17 cellular contexts compared by ENCODE assay signal in the genomic region with DNA sequence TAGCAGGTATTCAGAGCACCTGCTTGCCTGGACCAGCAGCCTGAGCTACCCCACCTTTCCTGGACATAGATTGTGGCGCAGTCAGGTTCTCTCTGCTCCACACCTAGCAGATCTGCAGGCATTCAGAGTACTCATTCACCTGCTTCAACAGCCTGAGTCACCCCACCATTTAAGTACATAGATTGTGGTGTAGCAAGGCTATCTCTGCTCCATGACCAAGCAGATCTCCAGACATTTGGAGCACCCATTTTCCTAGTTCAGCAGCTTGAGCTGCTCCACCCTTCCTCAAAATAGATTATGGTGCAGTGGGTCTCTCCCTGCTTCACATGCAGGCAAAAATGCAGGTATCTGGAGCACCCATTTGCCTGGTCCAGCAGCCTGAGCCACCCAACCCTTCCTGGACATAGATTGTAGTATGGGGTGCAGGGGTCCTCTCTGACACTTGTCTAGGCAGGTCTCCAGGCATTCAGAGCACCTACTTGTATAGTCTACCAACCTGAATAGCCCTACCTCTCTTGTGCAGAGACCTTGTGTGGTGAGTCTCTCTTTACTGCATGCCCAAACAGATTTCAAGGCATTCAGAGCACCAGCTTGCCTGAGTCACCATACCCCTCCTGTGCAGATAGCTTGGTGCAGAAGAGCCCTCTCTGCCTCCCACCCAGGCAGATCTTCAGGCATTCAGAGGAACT.
DNase-seq lines count a peak whose midpoint lies in the region; ATAC-seq, FAIRE-seq and TF ChIP-seq lines count a peak whose summit lies in the region.
"Had no signal": no experiment of that assay in that cellular context is flagged by ENCODE, and none has a peak within 500 bp of the region (broad histone marks: within the 10 kb centered on the region; RNA-seq: fewer than 3 reads in every experiment).

No MANE protein-coding gene starts in this region.

- CTCF ChIA-PET in mammary epithelial cell (lab: Charles Lee; ENCODE audit: low non-redundant PET) (no interaction called here), MCF 10A (lab: Yijun Ruan, JAX) (interaction anchor here (0.8 to 1.2 kb wide), 3 partner anchors 19 to 468 kb away, joined by 3 to 4 read pairs (median 3); no protein-coding TSS in a partner anchor)

- ATAC-seq in foreskin keratinocyte (peak; percentile 94), HG02759 (IDR thresholded peaks at IDR 0.05; ENCODE audit: unreplicated experiment) (no peak)

- no TSS peak for BruUV-seq in mammary epithelial cell (replicated peaks; lab: Mats Ljungman, UMichigan)
- BruUV-seq in MCF 10A (replicated peaks; lab: Mats Ljungman, UMichigan), result no TSS peak

- H3K4me3 Mint-ChIP-seq in MCF 10A (ENCODE audit: unreplicated experiment), result no peak overlapping the region
- H3K4me3 Mint-ChIP-seq: CD8-positive, alpha-beta memory T cell had no signal

- no peaks in the 10 kb centered on the region for H3K36me3 ChIP-seq in mammary epithelial cell (ENCODE audit: insufficient read depth, low read length)
- H3K36me3 ChIP-seq in bronchial epithelial cell (ENCODE audit: control insufficient read depth, insufficient read depth, low read length), result no peaks in the 10 kb centered on the region
- H3K36me3 ChIP-seq: BLaER1, HAP-1 had no signal

- peaks cover 19% of the 10 kb centered on the region for H3K4me1 Mint-ChIP-seq in MCF 10A (ENCODE audit: insufficient read depth, unreplicated experiment)
- H3K4me1 Mint-ChIP-seq: CD8-positive, alpha-beta memory T cell had no signal

- H3K27me3 Mint-ChIP-seq in MCF 10A (ENCODE audit: insufficient read depth, unreplicated experiment), result no peaks in the 10 kb centered on the region

- H3K27ac Mint-ChIP-seq in MCF 10A (ENCODE audit: low read depth, unreplicated experiment), result no peak overlapping the region

- H3K27ac ChIP-seq in mammary epithelial cell (ENCODE audit: insufficient read depth, low read depth, low read length) (peak overlapping the region; percentile 24), foreskin keratinocyte (no peak overlapping the region)
- H3K27ac ChIP-seq: 22Rv1, BLaER1, HL-60 had no signal

- H3K27me3 ChIP-seq in mammary epithelial cell (ENCODE audit: insufficient read depth, low read length) (no peaks in the 10 kb centered on the region), bronchial epithelial cell (ENCODE audit: control insufficient read depth, insufficient read depth, low read length) (no peaks in the 10 kb centered on the region), foreskin keratinocyte (no peaks in the 10 kb centered on the region)
- H3K27me3 ChIP-seq: BLaER1 had no signal

- intact Hi-C loops in mammary epithelial cell (cut with micrococcal nuclease) (loop anchor here (1.0 to 5.0 kb wide), 2 partner anchors 118 to 298 kb away; no protein-coding TSS in a partner anchor), MCF 10A (cut with micrococcal nuclease) (no loop called here)

- FAIRE-seq in bronchial epithelial cell (lab: Jason Lieb, UNC), result no peak
- FAIRE-seq: GM19239 had no signal

- H3K4me3 ChIP-seq in mammary epithelial cell (replicated peaks in 1 of 3; ENCODE audit: insufficient read depth in 1 of 3, low read depth in 2 of 3, low read length in 3 of 3) (no peak overlapping the region), bronchial epithelial cell (ENCODE audit: low read depth, low read length) (no peak overlapping the region)
- H3K4me3 ChIP-seq: BLaER1, HAP-1 had no signal

- DNase-seq in mammary epithelial cell, result peak; percentile 86
- no peak for DNase-seq in MCF 10A (ENCODE audit: unreplicated experiment)
- peak; percentile 93 for DNase-seq in bronchial epithelial cell (ENCODE audit: low read depth)
- DNase-seq in foreskin keratinocyte, result peak; percentile 92 to 97
- DNase-seq in OCI-M2 (lab: John Stamatoyannopoulos, UW; ENCODE audit: unreplicated experiment), result no peak
- DNase-seq in DMS79 (lab: John Stamatoyannopoulos, UW), result no peak
- DNase-seq in SIG-M5 treated with dmso at 0.1 percent for 504 hours (lab: John Stamatoyannopoulos, UW; ENCODE audit: unreplicated experiment), result no peak
- DNase-seq: Caco-2; CD8-positive, alpha-beta memory T cell; GF-D8; GOT3 had no signal

- dilution Hi-C loops in mammary epithelial cell (cut with HindIII; ENCODE audit: low sequenced_read_pairs), result no loop called here

- 100% methylated on average over 1 of the region's 1 CpG for WGBS in mammary epithelial cell (ENCODE audit: low coverage, missing lambda C conversion rate)

- H3K79me2 ChIP-seq in mammary epithelial cell (ENCODE audit: insufficient read depth, low read length), result no peaks in the 10 kb centered on the region

- no peaks in the 10 kb centered on the region for H3K9me3 Mint-ChIP-seq in MCF 10A (ENCODE audit: unreplicated experiment)

- TF ChIP-seq CTCF in mammary epithelial cell (conservative IDR thresholded peaks at IDR 0.05 in 1 of 2, IDR thresholded peaks at IDR 0.05 in 1 of 2; ENCODE audit: extremely low read depth in 1 of 2, insufficient read depth in 1 of 2, low read depth in 1 of 2, low read length in 2 of 2) (no peak), MCF 10A (IDR thresholded peaks at IDR 0.05; ENCODE audit: unreplicated experiment) (no peak), bronchial epithelial cell (IDR thresholded peaks at IDR 0.05; ENCODE audit: insufficient read depth, low read length, severe bottlenecking) (no peak), foreskin keratinocyte (conservative IDR thresholded peaks at IDR 0.05) (no peak)

- H4K20me1 ChIP-seq in mammary epithelial cell (ENCODE audit: insufficient read depth, low read length), result no peaks in the 10 kb centered on the region
- H4K20me1 ChIP-seq: BLaER1 had no signal

- no peak overlapping the region for H3K9ac ChIP-seq in mammary epithelial cell (ENCODE audit: insufficient read depth, low read length)
- H3K9ac ChIP-seq: BLaER1 had no signal

- peak overlapping the region; percentile 12 for H2AFZ ChIP-seq in mammary epithelial cell (ENCODE audit: low read depth, low read length)

- peak overlapping the region; percentile 27 for H3K4me2 ChIP-seq in mammary epithelial cell (ENCODE audit: insufficient read depth, low read depth, low read length)
- H3K4me2 ChIP-seq: BLaER1 had no signal

- peaks cover 40% of the 10 kb centered on the region for H3K4me1 ChIP-seq in mammary epithelial cell (ENCODE audit: insufficient read depth, low read length)
- peaks cover 19% of the 10 kb centered on the region for H3K4me1 ChIP-seq in foreskin keratinocyte
- H3K4me1 ChIP-seq: BLaER1, Caco-2, HAP-1 had no signal

- peaks cover 21% of the 10 kb centered on the region for H3K9me3 ChIP-seq in mammary epithelial cell (replicated peaks; ENCODE audit: insufficient read depth, low read length)
- H3K9me3 ChIP-seq: HAP-1 had no signal

- in situ Hi-C loops in mammary epithelial cell (cut with MboI; ENCODE audit: low sequenced_read_pairs in 2 of 2), result no loop called here

- H3K36me3 Mint-ChIP-seq in MCF 10A (ENCODE audit: insufficient read depth, unreplicated experiment), result peaks cover 6% of the 10 kb centered on the region

- POLR2A ChIA-PET in MCF 10A (lab: Yijun Ruan, JAX), result no interaction called here

Comparison
In these comparisons a context has a peak if more than half of its experiments do, and no peak if none do; other contexts are left out.
1. DNase-seq: peak in mammary epithelial cell (single experiment), bronchial epithelial cell (single experiment) and foreskin keratinocyte (2 of 2); none in MCF 10A (single experiment), OCI-M2 (single experiment), DMS79 (single experiment) and SIG-M5 treated with dmso at 0.1 percent for 504 hours (single experiment).